Comparison of ENCODE assay signal across 26 cellular contexts in the genomic region with DNA sequence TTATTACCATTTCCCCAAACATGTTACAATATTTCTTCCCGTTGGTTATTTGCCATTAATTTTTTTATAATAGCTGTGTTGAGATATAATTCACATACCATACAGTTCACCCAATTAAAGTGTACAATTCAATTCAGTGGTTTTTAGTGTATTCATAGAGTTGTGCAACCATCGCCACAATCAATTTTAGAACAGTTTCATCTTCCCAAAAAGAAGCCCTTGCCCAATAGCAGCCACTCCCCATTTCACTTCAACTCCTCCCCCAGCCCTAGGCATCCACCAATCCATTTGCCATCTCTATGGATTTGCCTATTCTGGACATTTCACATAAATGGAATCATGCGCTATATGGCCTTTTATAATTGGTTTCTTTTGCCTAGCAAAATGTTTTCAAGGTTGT.
"Had no signal": no experiment of that assay in that cellular context is flagged by ENCODE, and none has a peak within 500 bp of the region (broad histone marks: within the 10 kb centered on the region; RNA-seq: fewer than 3 reads in every experiment).

No MANE protein-coding gene starts in this region.

- ATAC-seq: activated CD8-positive, alpha-beta memory T cell treated with anti-CD3 and anti-CD28 coated beads, Interleukin-2, amount 10 ng/mL, durations not matched to agents 7 days and 5 days; activated CD8-positive, alpha-beta T cell treated with anti-CD3 and anti-CD28 coated beads, Interleukin-2, amount 10 ng/mL, durations not matched to agents 7 days and 5 days; activated naive CD4-positive, alpha-beta T cell treated with anti-CD3 and anti-CD28 coated beads, Interleukin-2, amount 50 U/mL, for 72 hours; gastroesophageal sphincter; left cardiac atrium; stimulated activated naive CD8-positive, alpha-beta T cell treated with anti-CD3 and anti-CD28 coated beads, Interleukin-15, Interleukin-2, amounts not matched to agents 100 U/mL and 50 U/mL, for 24 hours; WTC11 had no signal

- DNase-seq: activated CD4-positive, alpha-beta T cell treated with anti-CD3 and anti-CD28 coated beads for 1 hour; activated CD4-positive, alpha-beta T cell treated with anti-CD3 and anti-CD28 coated beads, Interleukin-2, amount 50 U/mL, for 1 hour; activated CD8-positive, alpha-beta memory T cell treated with anti-CD3 and anti-CD28 coated beads, Interleukin-2, amount 10 ng/mL, durations not matched to agents 7 days and 5 days; activated CD8-positive, alpha-beta T cell treated with anti-CD3 and anti-CD28 coated beads, Interleukin-2, amount 10 ng/mL, durations not matched to agents 7 days and 5 days; activated naive CD4-positive, alpha-beta T cell; activated T-cell treated with anti-CD3 and anti-CD28 coated beads, Interleukin-2, amount 50 U/mL, for 48 hours; anterior cingulate cortex; effector CD4-positive, alpha-beta T cell; left cardiac atrium; naive B cell; nephron progenitor cell; right lobe of liver; stimulated activated CD4-positive, alpha-beta T cell treated with anti-CD3 and anti-CD28 coated beads, Interleukin-2, amount 100 ng/mL, for 48 hours; stimulated activated naive CD8-positive, alpha-beta T cell treated with anti-CD3 and anti-CD28 coated beads, Interleukin-15, Interleukin-2, amounts not matched to agents 100 U/mL and 50 U/mL, for 24 hours; T-helper 2 cell; testis; transverse colon had no signal

- H3K27ac ChIP-seq: epithelial cell of prostate, gastroesophageal sphincter, hepatocyte, neutrophil, right lobe of liver, testis, transverse colon had no signal

- H3K4me1 ChIP-seq: gastroesophageal sphincter, right lobe of liver, testis, transverse colon had no signal

- H2AFZ ChIP-seq: hepatocyte had no signal

- H3K36me3 ChIP-seq: gastroesophageal sphincter, neutrophil, right lobe of liver, transverse colon had no signal

- H3K27me3 ChIP-seq: gastroesophageal sphincter, hepatocyte, neutrophil, right lobe of liver, testis, transverse colon had no signal

- H3K4me2 ChIP-seq: hepatocyte had no signal

- H3K4me3 ChIP-seq: gastroesophageal sphincter, hepatocyte, right lobe of liver, testis, transverse colon had no signal

- FAIRE-seq: bronchial epithelial cell, endometrium, keratinocyte had no signal

- H3K79me2 ChIP-seq: hepatocyte had no signal

- H3K9me3 ChIP-seq: gastroesophageal sphincter, neutrophil, right lobe of liver, testis, transverse colon had no signal
